8 cellular contexts compared by ENCODE assay signal in genomic region chr3:129593595-129594339, GRCh38. TPM values are rescaled to one million over a fixed set of nuclear protein-coding genes. Genes with fewer than 3 reads are reported as not detected.
DNase-seq lines count a peak whose midpoint lies in the region; ATAC-seq and TF ChIP-seq lines count a peak whose summit lies in the region.

No MANE protein-coding gene starts in this region.

- H3K79me1 ChIP-seq in IMR-90 (ENCODE audit: low read depth in 1 of 2, low read length in 2 of 2): peaks cover 24 to 85% of the 10 kb centered on the region in 2 experiments; a peak in 3 of 4 replicates

- H2AFZ ChIP-seq in IMR-90 (replicated peaks; ENCODE audit: low read length, poor library complexity) (peak overlapping the region; percentile 78), SK-N-SH (ENCODE audit: low read depth) (no peak overlapping the region)

- TF ChIP-seq EP300 in SK-N-SH (IDR thresholded peaks at IDR 0.05; ENCODE audit: borderline replicate concordance in 1 of 2, low read depth in 1 of 2, low read length in 1 of 2): no peak

- H3K27me3 ChIP-seq in IMR-90 (ENCODE audit: control insufficient read depth, insufficient read depth, low read length) (no peaks in the 10 kb centered on the region), SK-N-SH (ENCODE audit: insufficient read depth) (no peaks in the 10 kb centered on the region)

- H3K14ac ChIP-seq in IMR-90 (replicated peaks; ENCODE audit: low read depth, low read length): peak overlapping the region; percentile 27

- H3K4me1 Mint-ChIP-seq in activated naive CD8-positive, alpha-beta T cell treated with anti-CD3 and anti-CD28 coated beads, Interleukin-2, amount 10 ng/mL, durations not matched to agents 7 days and 5 days: peaks cover 18% of the 10 kb centered on the region
- H3K4me1 Mint-ChIP-seq in stimulated activated naive CD8-positive, alpha-beta T cell treated with anti-CD3 and anti-CD28 coated beads, Interleukin-15, Interleukin-2, amounts not matched to agents 100 ng/mL and 50 ng/mL, for 24 hours (ENCODE audit: low read depth): peaks cover 24% of the 10 kb centered on the region

- H2AK9ac ChIP-seq in IMR-90 (replicated peaks; ENCODE audit: low read depth, low read length, poor library complexity): peak overlapping the region; percentile 81

- ATAC-seq in IMR-90 (ENCODE audit: low read depth) (no peak), mucosa of descending colon (peak; percentile 53), HG02970 (IDR thresholded peaks at IDR 0.05; ENCODE audit: low FRiP score, unreplicated experiment) (no peak), GM21360 (IDR thresholded peaks at IDR 0.05; ENCODE audit: unreplicated experiment) (no peak)
- ATAC-seq in activated naive CD8-positive, alpha-beta T cell treated with anti-CD3 and anti-CD28 coated beads, Interleukin-2, amount 10 ng/mL, durations not matched to agents 7 days and 5 days (ENCODE audit: low read depth): peak; percentile 76

- H3K9ac ChIP-seq in IMR-90 (ENCODE audit: low read depth, low read length) (no peak overlapping the region), SK-N-SH (no peak overlapping the region)

- H3K9me1 ChIP-seq in IMR-90 (ENCODE audit: insufficient read depth, low read length): peaks cover 21% of the 10 kb centered on the region; the same call in 1 of the 2 replicates

- H4K91ac ChIP-seq in IMR-90 (ENCODE audit: insufficient read depth, low read depth, low read length): peak overlapping the region; percentile 54

- dilution Hi-C loops in IMR-90 (cut with HindIII; ENCODE audit: low sequenced_read_pairs, unreplicated experiment): no loop called here

- no TSS peak for BruUV-seq in IMR-90 (replicated peaks; lab: Mats Ljungman, UMichigan)

- POLR2A ChIA-PET in IMR-90 (lab: Charles Lee; ENCODE audit: unreplicated experiment) (interaction anchor here (0.6 kb wide), 1 partner anchor 236 kb away, joined by 4 read pairs; no protein-coding TSS in a partner anchor), SK-N-SH (lab: Yijun Ruan, JAX) (no interaction called here)
- POLR2A ChIA-PET in activated naive CD8-positive, alpha-beta T cell treated with anti-CD3 and anti-CD28 coated beads, Interleukin-2, amount 10 ng/mL, durations not matched to agents 7 days and 5 days (lab: Charles Lee): interaction anchor here (1.3 to 1.9 kb wide), 3 partner anchors 17 to 278 kb away, joined by 4 to 9 read pairs (median 5); a partner anchor contains a TSS

- intact Hi-C loops in IMR-90 (cut with micrococcal nuclease): no loop called here
- intact Hi-C loops in mucosa of descending colon (cut with DNase I, micrococcal nuclease): no loop called here

- 0 out of 3 replicates have a peak overlapping the region, but pooled peaks have one; percentile 24 for H2BK15ac ChIP-seq in IMR-90 (ENCODE audit: low read depth, low read length)

- peak overlapping the region; percentile 73 for H3K4ac ChIP-seq in IMR-90 (ENCODE audit: low read depth, low read length)

- peak overlapping the region; percentile 70 for H2BK120ac ChIP-seq in IMR-90 (ENCODE audit: low read depth, low read length)

- H3K9me3 Mint-ChIP-seq in activated naive CD8-positive, alpha-beta T cell treated with anti-CD3 and anti-CD28 coated beads, Interleukin-2, amount 10 ng/mL, durations not matched to agents 7 days and 5 days: no peaks in the 10 kb centered on the region
- H3K9me3 Mint-ChIP-seq in stimulated activated naive CD8-positive, alpha-beta T cell treated with anti-CD3 and anti-CD28 coated beads, Interleukin-15, Interleukin-2, amounts not matched to agents 100 ng/mL and 50 ng/mL, for 24 hours: no peaks in the 10 kb centered on the region

- H3K9me2 ChIP-seq in SK-N-SH: no peaks in the 10 kb centered on the region

- no peak for TF ChIP-seq CTCF in IMR-90 (conservative IDR thresholded peaks at IDR 0.05; ENCODE audit: low read depth, low read length)
- no peak for TF ChIP-seq CTCF in mucosa of descending colon (IDR thresholded peaks at IDR 0.05)
- no peak for TF ChIP-seq CTCF in SK-N-SH (IDR thresholded peaks at IDR 0.05)

- DNase-seq in IMR-90: no peak
- peak; percentile 55 to 64 for DNase-seq in NOMO-1 (lab: John Stamatoyannopoulos, UW; ENCODE audit: unreplicated experiment in 2 of 2)
- peak; percentile 85 for DNase-seq in activated naive CD8-positive, alpha-beta T cell treated with anti-CD3 and anti-CD28 coated beads, Interleukin-2, amount 10 ng/mL, durations not matched to agents 7 days and 5 days
- peak in 2 of 3 donors; percentile 64 to 77 for DNase-seq in mucosa of descending colon
- no peak for DNase-seq in SK-N-SH

- H4K8ac ChIP-seq in IMR-90 (ENCODE audit: low read depth in 2 of 2, low read length in 2 of 2): peak overlapping the region; percentile 78 to 81; a peak in 3 of 4 replicates

- peaks cover 53% of the 10 kb centered on the region for H3K27me3 Mint-ChIP-seq in activated naive CD8-positive, alpha-beta T cell treated with anti-CD3 and anti-CD28 coated beads, Interleukin-2, amount 10 ng/mL, durations not matched to agents 7 days and 5 days
- peaks cover 10% of the 10 kb centered on the region for H3K27me3 Mint-ChIP-seq in stimulated activated naive CD8-positive, alpha-beta T cell treated with anti-CD3 and anti-CD28 coated beads, Interleukin-15, Interleukin-2, amounts not matched to agents 100 ng/mL and 50 ng/mL, for 24 hours

- WGBS in IMR-90 (ENCODE audit: extremely low coverage in 2 of 2, insufficient read length in 1 of 2), 2 experiments: 52% methylated on average over 9 of the region's 22 CpGs; no CpG with 5 or more reads in 1 of the 2 experiments
- WGBS in SK-N-SH (ENCODE audit: low lambda C conversion rate): 93% methylated on average over 17 of the region's 22 CpGs

- H4K5ac ChIP-seq in IMR-90 (ENCODE audit: low read depth, low read length): peak overlapping the region; percentile 18

- H3K27ac ChIP-seq in IMR-90 (ENCODE audit: insufficient read depth, low read length) (peak overlapping the region; percentile 38), SK-N-SH (ENCODE audit: low read depth in 2 of 2, low read length in 1 of 2) (no peak overlapping the region)

- H3K4me2 ChIP-seq in IMR-90 (ENCODE audit: low read depth, low read length) (no peak overlapping the region), SK-N-SH (no peak overlapping the region)

- H3K9me3 ChIP-seq in IMR-90 (ENCODE audit: control insufficient read depth, insufficient read depth, low read length): no peaks in the 10 kb centered on the region
- no peaks in the 10 kb centered on the region for H3K9me3 ChIP-seq in mucosa of descending colon
- no peaks in the 10 kb centered on the region for H3K9me3 ChIP-seq in SK-N-SH

- peaks cover 3% of the 10 kb centered on the region for H3F3A ChIP-seq in SK-N-SH (replicated peaks; ENCODE audit: insufficient read depth)

- H3K18ac ChIP-seq in IMR-90 (ENCODE audit: low read depth, low read length): peak overlapping the region; percentile 11

- CTCF ChIA-PET in IMR-90 (lab: Yijun Ruan, JAX) (interaction anchor here (2.3 kb wide), 1 partner anchor 103 kb away, joined by 5 read pairs; no protein-coding TSS in a partner anchor), SK-N-SH (lab: Yijun Ruan, JAX) (interaction anchor here (1.0 to 2.1 kb wide), 3 partner anchors 12 to 103 kb away, joined by 3 to 7 read pairs (median 4); no protein-coding TSS in a partner anchor)

- peak overlapping the region; percentile 75 for H3K4me3 Mint-ChIP-seq in activated naive CD8-positive, alpha-beta T cell treated with anti-CD3 and anti-CD28 coated beads, Interleukin-2, amount 10 ng/mL, durations not matched to agents 7 days and 5 days
- peak overlapping the region; percentile 54 for H3K4me3 Mint-ChIP-seq in stimulated activated naive CD8-positive, alpha-beta T cell treated with anti-CD3 and anti-CD28 coated beads, Interleukin-15, Interleukin-2, amounts not matched to agents 100 ng/mL and 50 ng/mL, for 24 hours

- no peak for TF ChIP-seq POLR2A in IMR-90 (IDR thresholded peaks at IDR 0.05; ENCODE audit: low read depth, low read length)

- H3K4me3 ChIP-seq in IMR-90 (ENCODE audit: insufficient read depth, low read depth, low read length) (no peak overlapping the region), mucosa of descending colon (no peak overlapping the region), SK-N-SH (ENCODE audit: low read depth in 2 of 2, low read length in 1 of 2) (no peak overlapping the region)

- H3K4me1 ChIP-seq in IMR-90 (ENCODE audit: control insufficient read depth, insufficient read depth, low read length): peaks cover 46% of the 10 kb centered on the region
- peaks cover 17% of the 10 kb centered on the region for H3K4me1 ChIP-seq in mucosa of descending colon (ENCODE audit: low read depth)
- peaks cover 2 to 6% of the 10 kb centered on the region in 2 experiments; a peak in 3 of 4 replicates for H3K4me1 ChIP-seq in SK-N-SH (ENCODE audit: control insufficient read depth in 1 of 2, insufficient read depth in 2 of 2, low read depth in 1 of 2, low read length in 1 of 2)

- TF ChIP-seq RAD21 in IMR-90 (IDR thresholded peaks at IDR 0.05; ENCODE audit: low read length) (no peak), SK-N-SH (IDR thresholded peaks at IDR 0.05; ENCODE audit: low read length) (no peak)

- H2BK20ac ChIP-seq in IMR-90 (ENCODE audit: low read depth, low read length): peak overlapping the region; percentile 13; the same call in 1 of the 2 replicates

- no peaks in the 10 kb centered on the region for H4K20me1 ChIP-seq in IMR-90 (ENCODE audit: insufficient read depth, low read length)
- no peaks in the 10 kb centered on the region for H4K20me1 ChIP-seq in SK-N-SH (ENCODE audit: insufficient read depth)

- H3K36me3 ChIP-seq in IMR-90 (ENCODE audit: control insufficient read depth, insufficient read depth, low read length): no peaks in the 10 kb centered on the region
- H3K36me3 ChIP-seq in mucosa of descending colon (ENCODE audit: low read depth): no peaks in the 10 kb centered on the region
- H3K36me3 ChIP-seq in SK-N-SH (replicated peaks in 1 of 2; ENCODE audit: control insufficient read depth in 1 of 2, insufficient read depth in 2 of 2, low read length in 1 of 2): no peaks in the 10 kb centered on the region

- H2AK5ac ChIP-seq in IMR-90 (ENCODE audit: low read depth, low read length): peak overlapping the region; percentile 59

- H3K27ac Mint-ChIP-seq in activated naive CD8-positive, alpha-beta T cell treated with anti-CD3 and anti-CD28 coated beads, Interleukin-2, amount 10 ng/mL, durations not matched to agents 7 days and 5 days: peak overlapping the region; percentile 60
- H3K27ac Mint-ChIP-seq in stimulated activated naive CD8-positive, alpha-beta T cell treated with anti-CD3 and anti-CD28 coated beads, Interleukin-15, Interleukin-2, amounts not matched to agents 100 ng/mL and 50 ng/mL, for 24 hours: peak overlapping the region; percentile 32

- H3K36me3 Mint-ChIP-seq in activated naive CD8-positive, alpha-beta T cell treated with anti-CD3 and anti-CD28 coated beads, Interleukin-2, amount 10 ng/mL, durations not matched to agents 7 days and 5 days: no peaks in the 10 kb centered on the region
- no peaks in the 10 kb centered on the region for H3K36me3 Mint-ChIP-seq in stimulated activated naive CD8-positive, alpha-beta T cell treated with anti-CD3 and anti-CD28 coated beads, Interleukin-15, Interleukin-2, amounts not matched to agents 100 ng/mL and 50 ng/mL, for 24 hours (ENCODE audit: low read depth)

- H3K79me2 ChIP-seq in SK-N-SH (ENCODE audit: insufficient read depth): peaks cover 13% of the 10 kb centered on the region

- H2BK5ac ChIP-seq in IMR-90 (ENCODE audit: low read depth, low read length, poor library complexity, severe bottlenecking): peak overlapping the region; percentile 53

- H3K23ac ChIP-seq in IMR-90 (ENCODE audit: low read depth, low read length): peak overlapping the region; percentile 67

- in situ Hi-C loops in IMR-90 (cut with MboI; ENCODE audit: low sequenced_read_pairs): no loop called here

- no peak overlapping the region for H3K56ac ChIP-seq in IMR-90 (ENCODE audit: extremely low read depth, insufficient read depth, low read length)

RNA-seq across cellular contexts. Expression of gene PLXND1, which starts 12.7 kb away (rescaled TPM):
- total RNA-seq in IMR-90 (2012; rRNA removed): 19.2 and 22.5 TPM in 2 replicates
- 64.5 and 67.1 TPM in 2 replicates for polyA plus RNA-seq in IMR-90 (2012; rRNA removed)
- 51.4 and 55.1 TPM in 2 replicates for polyA plus RNA-seq in IMR-90 (2012; cell fraction: cytosol; rRNA removed)
- polyA plus RNA-seq in IMR-90 (2012; cell fraction: nucleus; rRNA removed; ENCODE audit: low replicate concordance): 117 and 164 TPM in 2 replicates
- 10 to 100 TPM; 30.0 to 38.3 TPM for total RNA-seq in activated naive CD8-positive, alpha-beta T cell treated with anti-CD3 and anti-CD28 coated beads, Interleukin-2, amount 10 ng/mL, durations not matched to agents 7 days and 5 days
- total RNA-seq in mucosa of descending colon: 10 to 100 TPM; 26.8 to 57.1 (median 48.1) TPM
- 43.0 and 53.5 TPM in 2 replicates for polyA plus RNA-seq in SK-N-SH (2012; rRNA removed)
- polyA plus RNA-seq in SK-N-SH (2012; cell fraction: cytosol; rRNA removed): 26.5 and 37.7 TPM in 2 replicates
- polyA plus RNA-seq in SK-N-SH (2012; cell fraction: nucleus; rRNA removed): 122 and 155 TPM in 2 replicates

RNA-seq across cellular contexts. Expression of gene H1-8, which starts 50.8 kb away (rescaled TPM):
- total RNA-seq in IMR-90 (2012; rRNA removed) (not detected in 2 replicates), mucosa of descending colon (not detected)
- polyA plus RNA-seq in IMR-90 (2012; rRNA removed) (not detected in 2 replicates), SK-N-SH (2012; rRNA removed) (not detected in 2 replicates)
- polyA plus RNA-seq in IMR-90 (2012; cell fraction: cytosol; rRNA removed): not detected in 2 replicates
- polyA plus RNA-seq in IMR-90 (2012; cell fraction: nucleus; rRNA removed; ENCODE audit: low replicate concordance): not detected in 2 replicates
- not detected for total RNA-seq in activated naive CD8-positive, alpha-beta T cell treated with anti-CD3 and anti-CD28 coated beads, Interleukin-2, amount 10 ng/mL, durations not matched to agents 7 days and 5 days
- not detected in 2 replicates for polyA plus RNA-seq in SK-N-SH (2012; cell fraction: cytosol; rRNA removed)
- polyA plus RNA-seq in SK-N-SH (2012; cell fraction: nucleus; rRNA removed): not detected in 2 replicates

Comparison
In these comparisons a context has a peak if more than half of its experiments do, and no peak if none do; other contexts are left out.
1. ATAC-seq: peak in activated naive CD8-positive, alpha-beta T cell treated with anti-CD3 and anti-CD28 coated beads, Interleukin-2, amount 10 ng/mL, durations not matched to agents 7 days and 5 days (single experiment) and mucosa of descending colon (single experiment); none in IMR-90 (single experiment), HG02970 (single experiment) and GM21360 (single experiment).
2. DNase-seq: peak in NOMO-1 (2 of 2), activated naive CD8-positive, alpha-beta T cell treated with anti-CD3 and anti-CD28 coated beads, Interleukin-2, amount 10 ng/mL, durations not matched to agents 7 days and 5 days (single experiment) and mucosa of descending colon (2 of 3); none in IMR-90 (single experiment) and SK-N-SH (single experiment).